Comparison of ENCODE assay signal across 8 cellular contexts in genomic region chr3:37993811-37994638, GRCh38. TPM values are rescaled to one million over a fixed set of nuclear protein-coding genes. Genes with fewer than 3 reads are reported as not detected.
A peak's percentile ranks its signal among the peaks of the same experiment; 100 is the strongest.
DNase-seq lines count a peak whose midpoint lies in the region; TF ChIP-seq lines count a peak whose summit lies in the region.

No MANE protein-coding gene starts in this region.

- H3K27me3 ChIP-seq in GM06990 (replicated peaks; ENCODE audit: control insufficient read depth, insufficient read depth, low read length): no peaks in the 10 kb centered on the region
- H3K27me3 ChIP-seq in H7 (ENCODE audit: control insufficient read depth, insufficient read depth, low read length): peaks cover 12% of the 10 kb centered on the region

- H3K4me3 ChIP-seq in GM06990 (replicated peaks; ENCODE audit: low read depth, low read length): peak overlapping the region; percentile 77
- H3K4me3 ChIP-seq in H7 (ENCODE audit: insufficient read depth, low read depth, low read length): peak overlapping the region; percentile 63

- DNase-seq in GM06990 (ENCODE audit: extremely low read depth, insufficient read length): peak; percentile 84
- DNase-seq in H7: peak; percentile 88
- DNase-seq in MV-4-11 (lab: John Stamatoyannopoulos, UW): peak; percentile 68
- peak; percentile 49 to 63 (median 55) for DNase-seq in activated CD8-positive, alpha-beta memory T cell treated with anti-CD3 and anti-CD28 coated beads for 48 hours (ENCODE audit: low read depth in 2 of 3, low spot score in 2 of 3)
- peak; percentile 64 for DNase-seq in epidermal melanocyte (ENCODE audit: insufficient read length, low spot score)
- DNase-seq in mucosa of gallbladder (ENCODE audit: low spot score): peak; percentile 78
- peak; percentile 47 for DNase-seq in stimulated activated CD8-positive, alpha-beta memory T cell treated with anti-CD3 and anti-CD28 coated beads, Interleukin-7, amount 100 ng/mL, for 24 hours (ENCODE audit: low read depth)
- no peak for DNase-seq in NCI-H2081 treated with DMSO at 0.1 percent for 48 hours (lab: John Stamatoyannopoulos, UW)

- H3K36me3 ChIP-seq in GM06990 (ENCODE audit: control insufficient read depth, insufficient read depth, low read length) (peaks cover 2% of the 10 kb centered on the region), H7 (replicated peaks; ENCODE audit: control insufficient read depth, insufficient read depth, low read length) (no peaks in the 10 kb centered on the region)

- TF ChIP-seq CTCF in GM06990 (IDR thresholded peaks at IDR 0.05; ENCODE audit: insufficient read depth, low read length, poor library complexity, severe bottlenecking): no peak

RNA-seq across cellular contexts. Expression of gene VILL, which starts 3.4 kb away (rescaled TPM):
- 5.0 and 5.3 TPM in 2 replicates for total RNA-seq in H7 (2014; rRNA removed; shearing (Covaris generic))
- 131 TPM for total RNA-seq in mucosa of gallbladder

RNA-seq across cellular contexts. Expression of gene PLCD1, which starts 35.4 kb away (rescaled TPM):
- total RNA-seq in H7 (2014; rRNA removed; shearing (Covaris generic)): 22.2 and 22.3 TPM in 2 replicates
- total RNA-seq in mucosa of gallbladder: 43.9 TPM

RNA-seq across cellular contexts. Expression of gene DLEC1, which starts 45.0 kb away (rescaled TPM):
- 0.33 and 1.3 TPM in 2 replicates for total RNA-seq in H7 (2014; rRNA removed; shearing (Covaris generic))
- 4.7 TPM for total RNA-seq in mucosa of gallbladder

Comparison
In these comparisons a context has a peak if more than half of its experiments do, and no peak if none do; other contexts are left out.
1. RNA of gene VILL, which starts 3.4 kb away (total RNA-seq): 131 TPM in mucosa of gallbladder (single experiment); 5.0 to 5.3 TPM in H7; every median in the first group is over 10 times any median in the second.